ENCODE assay signal across 1 cellular context in genomic region chr2:120675460-120676130, GRCh38.
TF ChIP-seq lines count a peak whose summit lies in the region.

No MANE protein-coding gene starts in this region.

TF ChIP-seq in K562, 482 proteins besides CTCF, POLR2A, EP300 and RAD21 (continued from another document):
- TF ChIP-seq TFAP4 (CRISPR knock-in tag; IDR thresholded peaks at IDR 0.05; ENCODE audit: borderline replicate concordance) (0 out of 2 replicates have a peak, but pooled peaks have one; percentile 16), USF1 (CRISPR knock-in tag; IDR thresholded peaks at IDR 0.05) (peak; percentile 79), RAD51 (IDR thresholded peaks at IDR 0.05; ENCODE audit: borderline replicate concordance, low read depth) (peak; percentile 77)
